In the genomic region with DNA sequence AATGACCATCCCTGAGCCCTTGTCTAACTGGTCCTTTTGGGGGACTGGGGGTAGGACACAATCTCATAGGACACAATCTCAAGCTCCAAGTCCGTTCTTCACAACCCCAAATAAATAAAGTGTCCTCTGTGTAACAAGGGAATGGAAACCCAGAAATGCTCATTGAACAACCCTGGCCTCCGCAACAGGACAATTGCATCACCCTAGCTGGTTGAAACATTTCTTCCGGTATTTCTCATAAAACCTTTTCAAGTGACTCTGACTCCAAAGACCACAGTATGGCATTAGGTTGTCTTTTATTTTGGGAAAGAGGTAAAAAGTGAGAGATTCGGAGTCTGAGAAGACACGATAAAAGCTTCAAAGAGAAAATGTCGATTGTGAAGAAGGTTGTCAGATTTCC, we compare ENCODE assay signal across 20 cellular contexts.
DNase-seq lines count a peak whose midpoint lies in the region; ATAC-seq and TF ChIP-seq lines count a peak whose summit lies in the region.
"Had no signal": no experiment of that assay in that cellular context is flagged by ENCODE, and none has a peak within 500 bp of the region (broad histone marks: within the 10 kb centered on the region; RNA-seq: fewer than 3 reads in every experiment).

No MANE protein-coding gene starts in this region.

- no peaks in the 10 kb centered on the region for H3K4me1 Mint-ChIP-seq in natural killer cell
- H3K4me1 Mint-ChIP-seq: CD8-positive, alpha-beta memory T cell had no signal

- no peak for TF ChIP-seq EP300 in stomach (IDR thresholded peaks at IDR 0.05)

- no peaks in the 10 kb centered on the region for H3K36me3 Mint-ChIP-seq in natural killer cell
- H3K36me3 Mint-ChIP-seq: CD8-positive, alpha-beta memory T cell had no signal

- intact Hi-C loops in cardiac septum (cut with DNase I) (no loop called here), left cardiac atrium (cut with DNase I) (no loop called here), stomach (cut with DNase I; ENCODE audit: low total_unique reads) (no loop called here), natural killer cell (cut with micrococcal nuclease) (no loop called here)

- no peak for TF ChIP-seq POLR2A in stomach (IDR thresholded peaks at IDR 0.05)

- no peak for TF ChIP-seq CTCF in stomach (IDR thresholded peaks at IDR 0.05)
- TF ChIP-seq CTCF in natural killer cell (IDR thresholded peaks at IDR 0.05) = no peak

- H3K4me1 ChIP-seq in iPS-20b (ENCODE audit: insufficient read depth, low read length) (peaks cover 44% of the 10 kb centered on the region), stomach (peaks cover 0 to 11% (median 5%) of the 10 kb centered on the region in 4 donors)
- H3K4me1 ChIP-seq: BLaER1 had no signal

- H3K27ac ChIP-seq in iPS-20b (ENCODE audit: low read length) (peak overlapping the region; percentile 53), stomach (no peak overlapping the region)
- H3K27ac ChIP-seq: BLaER1, GM23248, PC-9, SJCRH30 had no signal

- H3K27me3 ChIP-seq in iPS-20b (ENCODE audit: insufficient read depth, low read length) = no peaks in the 10 kb centered on the region
- peaks cover 0 to 13% (median 0%) of the 10 kb centered on the region in 3 donors for H3K27me3 ChIP-seq in stomach
- H3K27me3 ChIP-seq: BLaER1, SJCRH30 had no signal

- no peaks in the 10 kb centered on the region for H3K9me3 Mint-ChIP-seq in natural killer cell

- H3K9me3 ChIP-seq in iPS-20b (ENCODE audit: insufficient read depth, low read depth, low read length) (no peaks in the 10 kb centered on the region), stomach (no peaks in the 10 kb centered on the region)
- H3K9me3 ChIP-seq: BLaER1, SJCRH30 had no signal

- H3K36me3 ChIP-seq in iPS-20b (ENCODE audit: insufficient read depth, low read depth, low read length) (no peaks in the 10 kb centered on the region), stomach (no peaks in the 10 kb centered on the region)
- H3K36me3 ChIP-seq: BLaER1, SJCRH30 had no signal

- DNase-seq in cardiac septum (ENCODE audit: low spot score) = peak; percentile 15
- DNase-seq in left cardiac atrium = no peak
- peak; percentile 55 for DNase-seq in SKM-1 (lab: John Stamatoyannopoulos, UW; ENCODE audit: unreplicated experiment)
- no peak for DNase-seq in stomach
- no peak for DNase-seq in COLO829 (ENCODE audit: low spot score)
- no peak for DNase-seq in natural killer cell
- DNase-seq in NCI-H2107 (lab: John Stamatoyannopoulos, UW) = no peak
- DNase-seq: CD8-positive, alpha-beta memory T cell; DND-41; GM23248; KG1; NCI-H187; NCI-H2171; NCI-H446; NCI-H69; PC-9; SJCRH30 had no signal

- H3K4me3 ChIP-seq in iPS-20b (ENCODE audit: low read length) (no peak overlapping the region; the same call in 1 of the 2 replicates), stomach (no peak overlapping the region)
- H3K4me3 ChIP-seq: BLaER1, GM12878, GM23248, PC-9, SJCRH30 had no signal

- no peak overlapping the region for H3K4me3 Mint-ChIP-seq in natural killer cell
- H3K4me3 Mint-ChIP-seq: CD8-positive, alpha-beta memory T cell had no signal

- no peak overlapping the region for H3K27ac Mint-ChIP-seq in natural killer cell
- H3K27ac Mint-ChIP-seq: CD8-positive, alpha-beta memory T cell had no signal

- peaks cover 0 to 3% of the 10 kb centered on the region in 2 donors for H3K27me3 Mint-ChIP-seq in natural killer cell (ENCODE audit: low read depth in 2 of 2)

- ATAC-seq in left cardiac atrium = no peak
- no peak for ATAC-seq in natural killer cell
- ATAC-seq: GM12878 had no signal

- no peak overlapping the region; the same call in 1 of the 2 replicates for H3K9ac ChIP-seq in iPS-20b (ENCODE audit: low read depth, low read length)
- H3K9ac ChIP-seq: BLaER1, GM23248 had no signal

- WGBS in stomach, 5 donors = 85 to 97% (median 90%) methylated on average over 6 of the region's 6 CpGs

Comparison
In these comparisons a context has a peak if more than half of its experiments do, and no peak if none do; other contexts are left out.
1. DNase-seq: peak in cardiac septum (single experiment) and SKM-1 (single experiment); none in left cardiac atrium (single experiment), stomach (single experiment), COLO829 (single experiment), natural killer cell (single experiment) and NCI-H2107 (single experiment).